In genomic region chr6:15697895-15698294, GRCh38 we compare ENCODE assay signal across 25 cellular contexts.
"Had no signal": no experiment of that assay in that cellular context is flagged by ENCODE, and none has a peak within 500 bp of the region (broad histone marks: within the 10 kb centered on the region; RNA-seq: fewer than 3 reads in every experiment).

No MANE protein-coding gene starts in this region.

- FAIRE-seq: small intestine had no signal

- H3K27me3 ChIP-seq: neural progenitor cell, ovary, right lobe of liver, sigmoid colon, suprapubic skin, testis, tibial artery, transverse colon, upper lobe of right lung, uterus had no signal

- H3K27ac ChIP-seq: neural progenitor cell, ovary, parathyroid adenoma, psoas muscle, right lobe of liver, sigmoid colon, suprapubic skin, testis, tibial artery, transverse colon, upper lobe of right lung, uterus had no signal

- H3K9ac ChIP-seq: neural progenitor cell, parathyroid adenoma had no signal

- DNase-seq: natural killer cell; occipital lobe; ovary; posterior cingulate gyrus; psoas muscle; right cardiac atrium; right lobe of liver; sigmoid colon; small intestine; stimulated activated CD4-positive, alpha-beta T cell treated with anti-CD3 and anti-CD28 coated beads, Interleukin-15, amount 100 ng/mL, for 24 hours; stimulated activated CD4-positive, alpha-beta T cell treated with anti-CD3 and anti-CD28 coated beads, Interleukin-2, amount 100 ng/mL, for 24 hours; stimulated activated CD4-positive, alpha-beta T cell treated with anti-CD3 and anti-CD28 coated beads, Interleukin-2, amount 100 ng/mL, for 48 hours; stimulated activated CD4-positive, alpha-beta T cell treated with anti-CD3 and anti-CD28 coated beads, Interleukin-4, amount 100 ng/mL, for 24 hours; stimulated activated naive CD4-positive, alpha-beta T cell; stimulated activated naive CD8-positive, alpha-beta T cell treated with anti-CD3 and anti-CD28 coated beads, Interleukin-15, amount 100 ng/mL, for 72 hours; stimulated activated naive CD8-positive, alpha-beta T cell treated with anti-CD3 and anti-CD28 coated beads, Interleukin-15, Interleukin-2, amounts not matched to agents 100 U/mL and 50 U/mL, for 24 hours; substantia nigra; testis; tibial artery; transverse colon; upper lobe of right lung; uterus had no signal

- H3K4me2 ChIP-seq: neural progenitor cell had no signal

- H3K79me2 ChIP-seq: parathyroid adenoma had no signal

- H3K4me3 ChIP-seq: neural progenitor cell, ovary, psoas muscle, right lobe of liver, sigmoid colon, suprapubic skin, testis, tibial artery, transverse colon, upper lobe of right lung, uterus had no signal

- H3K4me1 ChIP-seq: neural progenitor cell, parathyroid adenoma, psoas muscle, right lobe of liver, sigmoid colon, suprapubic skin, testis, tibial artery, transverse colon, upper lobe of right lung, uterus had no signal

- H3K36me3 ChIP-seq: neural progenitor cell, ovary, right lobe of liver, sigmoid colon, suprapubic skin, tibial artery, transverse colon, upper lobe of right lung, uterus had no signal

- H2AFZ ChIP-seq: neural progenitor cell, parathyroid adenoma had no signal

- H3K9me3 ChIP-seq: ovary, psoas muscle, right lobe of liver, sigmoid colon, suprapubic skin, testis, tibial artery, transverse colon, upper lobe of right lung, uterus had no signal
